1 cellular context compared by ENCODE assay signal in genomic region chr1:1778827-1779675, GRCh38.
TF ChIP-seq lines count a peak whose summit lies in the region.

No MANE protein-coding gene starts in this region.

TF ChIP-seq in K562, 482 proteins besides CTCF, POLR2A, EP300 and RAD21 (continued from another document and continues in another):
- TF ChIP-seq E2F5 (CRISPR knock-in tag; IDR thresholded peaks at IDR 0.05) (no peak; the same call in 1 of the 2 replicates), FOXJ3 (CRISPR knock-in tag; IDR thresholded peaks at IDR 0.05) (no peak), RFX1 (IDR thresholded peaks at IDR 0.05) (no peak), CBX3 (IDR thresholded peaks at IDR 0.05; ENCODE audit: borderline replicate concordance in 1 of 2, low read length in 2 of 2) (peak in 1 of 2 experiments; percentile 53; a peak in 1 of 3 replicates), POLR3A (IDR thresholded peaks at IDR 0.05; ENCODE audit: borderline replicate concordance, extremely low read depth, insufficient read depth, insufficient read length) (no peak), GABPA (tag; conservative IDR thresholded peaks at IDR 0.05; ENCODE audit: low read depth) (no peak), DNMT1 (IDR thresholded peaks at IDR 0.05) (no peak), ZFP30 (CRISPR knock-in tag; IDR thresholded peaks at IDR 0.05; ENCODE audit: borderline replicate concordance) (no peak), MGA (IDR thresholded peaks at IDR 0.05) (peak; percentile 81), BRCA1 (IDR thresholded peaks at IDR 0.05) (no peak), BRCA1 (CRISPR knock-in tag; IDR thresholded peaks at IDR 0.05) (no peak), ZNF384 (IDR thresholded peaks at IDR 0.05; ENCODE audit: low read depth, low read length) (no peak), CUX1 (CRISPR knock-in tag; IDR thresholded peaks at IDR 0.05) (no peak), IRF2 (CRISPR knock-in tag; IDR thresholded peaks at IDR 0.05) (no peak), WHSC1 (IDR thresholded peaks at IDR 0.05; ENCODE audit: low read length) (no peak), RBM22 (IDR thresholded peaks at IDR 0.05; ENCODE audit: low read depth, low read length, poor library complexity, severe bottlenecking) (peak; percentile 89), ZNF217 (CRISPR knock-in tag; IDR thresholded peaks at IDR 0.05) (no peak), PRDM10 (IDR thresholded peaks at IDR 0.05; ENCODE audit: partially characterized antibody) (peak; percentile 54), ZNF655 (CRISPR knock-in tag; IDR thresholded peaks at IDR 0.05) (no peak), ZNF184 (CRISPR knock-in tag; IDR thresholded peaks at IDR 0.05) (no peak), ZSCAN32 (CRISPR knock-in tag; IDR thresholded peaks at IDR 0.05) (no peak), ZBTB11 (CRISPR knock-in tag; IDR thresholded peaks at IDR 0.05) (no peak), JUN (IDR thresholded peaks at IDR 0.05; ENCODE audit: borderline replicate concordance, low read depth, low read length) (peak; percentile 52; the same call in 1 of the 2 replicates), JUN (CRISPR knock-in tag; IDR thresholded peaks at IDR 0.05; ENCODE audit: borderline replicate concordance) (no peak), ERF (CRISPR knock-in tag; IDR thresholded peaks at IDR 0.05) (no peak), MYBL2 (IDR thresholded peaks at IDR 0.05; ENCODE audit: low read depth) (no peak), MYBL2 (CRISPR knock-in tag; IDR thresholded peaks at IDR 0.05; ENCODE audit: borderline replicate concordance) (no peak), BACH1 (tag; IDR thresholded peaks at IDR 0.05) (no peak)
